Comparison of ENCODE assay signal across 22 cellular contexts in the genomic region with DNA sequence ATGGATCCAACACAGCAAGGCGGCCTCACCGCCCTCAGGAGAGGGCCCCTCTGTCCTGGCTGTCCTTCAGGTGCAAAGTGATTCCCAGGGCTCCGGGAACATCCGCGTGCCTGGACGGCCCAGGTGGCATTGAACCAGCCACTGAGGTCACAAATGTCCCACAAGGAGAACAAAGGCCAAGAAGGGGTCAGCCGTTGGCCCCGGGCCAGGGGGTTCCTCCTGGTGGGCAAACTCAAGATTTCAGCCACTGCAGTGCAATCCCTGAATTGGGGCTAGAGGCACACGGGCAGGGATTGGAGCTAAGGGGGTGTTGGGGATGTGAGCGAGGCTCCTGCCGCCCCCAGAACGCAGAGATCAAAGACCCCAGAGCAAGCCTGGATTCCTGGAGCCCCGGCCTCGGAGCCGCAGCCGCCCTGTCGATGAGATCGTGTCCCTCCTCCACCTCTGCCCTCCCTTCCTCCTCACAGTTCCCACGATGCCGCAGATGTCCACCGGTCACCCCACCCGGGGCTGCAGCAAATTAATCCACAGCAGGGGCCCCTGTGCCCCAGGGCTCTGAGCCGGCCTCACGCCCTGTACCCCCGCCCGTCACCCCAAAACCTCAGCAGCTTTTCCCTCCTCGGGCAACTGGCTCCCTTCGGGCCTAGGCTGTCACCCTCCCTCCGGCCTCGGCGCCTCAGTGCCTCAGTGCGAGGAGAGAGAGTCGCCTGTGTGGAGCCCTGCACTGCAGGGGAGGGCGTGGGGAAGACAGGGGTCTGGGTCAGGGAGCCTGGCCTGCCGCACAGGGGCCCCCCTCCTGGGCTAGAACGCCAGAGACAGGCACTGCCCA. TPM values are rescaled to one million over a fixed set of nuclear protein-coding genes. Genes with fewer than 3 reads are reported as not detected.
DNase-seq lines count a peak whose midpoint lies in the region; ATAC-seq, FAIRE-seq and TF ChIP-seq lines count a peak whose summit lies in the region.
"Had no signal": no experiment of that assay in that cellular context is flagged by ENCODE, and none has a peak within 500 bp of the region (broad histone marks: within the 10 kb centered on the region; RNA-seq: fewer than 3 reads in every experiment).

No MANE protein-coding gene starts in this region.

- CTCF ChIA-PET in K562 (lab: Yijun Ruan, JAX; ENCODE audit: low intra/inter-chr PET ratio), result no interaction called here
- CTCF ChIA-PET in HepG2 (lab: Yijun Ruan, JAX; ENCODE audit: low intra/inter-chr PET ratio, low total read pairs), result no interaction called here
- CTCF ChIA-PET in PC-3 (lab: Charles Lee), result no interaction called here

- DNase-seq in GM23338 (ENCODE audit: low spot score) (no peak), K562 (ENCODE audit: extremely low read depth in 1 of 4, low spot score in 3 of 4) (no peak), HepG2 (ENCODE audit: low spot score) (no peak), head of caudate nucleus (no peak), PC-3 (no peak), foreskin keratinocyte (no peak)
- DNase-seq: CD8-positive, alpha-beta memory T cell; DMS79; NCI-H1417 treated with DMSO at 0.1 percent for 48 hours; NCI-H187 treated with DMSO at 0.1 percent for 48 hours; NCI-H2171; NCI-H446; NCI-H526 treated with DMSO at 0.1 percent for 48 hours; SHP77 had no signal

- H3K9ac ChIP-seq in K562 (ENCODE audit: insufficient read depth in 1 of 2, low read depth in 2 of 2, low read length in 2 of 2) (no peak overlapping the region), HepG2 (ENCODE audit: insufficient read depth, low read depth, low read length) (no peak overlapping the region), PC-3 (ENCODE audit: low read length) (no peak overlapping the region)
- H3K9ac ChIP-seq: BLaER1 treated with 17β-estradiol and CSF1 and Interleukin-3, amounts not matched to agents 10 nM and 100 nM had no signal

- TF ChIP-seq EP300 in K562 (IDR thresholded peaks at IDR 0.05; ENCODE audit: low read length) (no peak), HepG2 (IDR thresholded peaks at IDR 0.05; ENCODE audit: low read depth in 2 of 2, low read length in 2 of 2) (no peak), HepG2 (CRISPR knock-in tag; IDR thresholded peaks at IDR 0.05; ENCODE audit: borderline replicate concordance) (no peak)

- in situ Hi-C loops in K562 (cut with MboI), result no loop called here
- in situ Hi-C loops in HepG2 (cut with HindIII; ENCODE audit: extremely low pct_ligation_motif_present, low pct_unique_long_range_greater_than_20kb), result no loop called here

- H3K27ac ChIP-seq in GM23338 (ENCODE audit: low read depth), result no peak overlapping the region
- no peak overlapping the region for H3K27ac ChIP-seq in K562 (ENCODE audit: extremely low read depth, low read depth, low read length)
- no peak overlapping the region for H3K27ac ChIP-seq in HepG2 (ENCODE audit: extremely low read length, insufficient read depth, low read length)
- H3K27ac ChIP-seq in PC-3 (ENCODE audit: low read length), result no peak overlapping the region
- no peak overlapping the region for H3K27ac ChIP-seq in foreskin keratinocyte
- H3K27ac ChIP-seq: BLaER1 treated with 17β-estradiol and CSF1 and Interleukin-3, amounts not matched to agents 10 nM and 100 nM; Peyer's patch had no signal

- H3K9me1 ChIP-seq in K562 (ENCODE audit: control insufficient read depth, insufficient read depth, low read length), result peaks cover 3% of the 10 kb centered on the region

- H3K36me3 ChIP-seq in GM23338 (ENCODE audit: insufficient read depth) (no peaks in the 10 kb centered on the region), K562 (ENCODE audit: control insufficient read depth, insufficient read depth, low read length) (no peaks in the 10 kb centered on the region), HepG2 (replicated peaks in 1 of 2; ENCODE audit: control insufficient read depth in 1 of 2, insufficient read depth in 2 of 2, low read length in 2 of 2) (no peaks in the 10 kb centered on the region), PC-3 (ENCODE audit: low read depth, low read length) (no peaks in the 10 kb centered on the region)
- H3K36me3 ChIP-seq: BLaER1 treated with 17β-estradiol and CSF1 and Interleukin-3, amounts not matched to agents 10 nM and 100 nM; HAP-1; Peyer's patch had no signal

- no TSS peak for BruUV-seq in K562 (replicated peaks; lab: Mats Ljungman, UMichigan)
- BruUV-seq in HepG2 (replicated peaks; lab: Mats Ljungman, UMichigan), result no TSS peak
- BruUV-seq in PC-3 (replicated peaks; lab: Mats Ljungman, UMichigan), result no TSS peak

- H3K27me3 ChIP-seq in GM23338 (ENCODE audit: insufficient read depth), result peaks cover 43% of the 10 kb centered on the region
- H3K27me3 ChIP-seq in K562 (ENCODE audit: control insufficient read depth in 2 of 2, insufficient read depth in 2 of 2, low read length in 2 of 2), result peaks cover 28 to 75% of the 10 kb centered on the region in 2 experiments
- peaks cover 15 to 67% of the 10 kb centered on the region in 2 experiments for H3K27me3 ChIP-seq in HepG2 (ENCODE audit: control insufficient read depth in 1 of 2, insufficient read depth in 2 of 2, low read length in 2 of 2)
- H3K27me3 ChIP-seq in PC-3 (ENCODE audit: low read length), result peaks cover 78% of the 10 kb centered on the region
- H3K27me3 ChIP-seq in foreskin keratinocyte, result peaks cover 28% of the 10 kb centered on the region

- H3K27me3 Mint-ChIP-seq in GM23338 (ENCODE audit: insufficient read depth, low read depth, poor library complexity), result peaks cover 12% of the 10 kb centered on the region
- H3K27me3 Mint-ChIP-seq in stimulated activated memory B cell treated with anti-CD40 and anti-IgM and Interleukin-4, amounts not matched to agents 10 μg/mL and 1 μg/mL and 100 μg/mL, for 72 hours, result peaks cover 48% of the 10 kb centered on the region

- H3K4me1 Mint-ChIP-seq in GM23338, result peaks cover 31% of the 10 kb centered on the region
- H3K4me1 Mint-ChIP-seq in stimulated activated memory B cell treated with anti-CD40 and anti-IgM and Interleukin-4, amounts not matched to agents 10 μg/mL and 1 μg/mL and 100 μg/mL, for 72 hours, result no peaks in the 10 kb centered on the region
- H3K4me1 Mint-ChIP-seq: CD8-positive, alpha-beta memory T cell had no signal

- TF ChIP-seq CTCF in GM23338 (conservative IDR thresholded peaks at IDR 0.05; ENCODE audit: low read depth in 2 of 2), result no peak
- no peak for TF ChIP-seq CTCF in K562 (IDR thresholded peaks at IDR 0.05 in 2 of 3, conservative IDR thresholded peaks at IDR 0.05 in 1 of 3; ENCODE audit: insufficient read depth in 2 of 3, low read depth in 1 of 3, low read length in 3 of 3)
- no peak for TF ChIP-seq CTCF in HepG2 (CRISPR knock-in tag; IDR thresholded peaks at IDR 0.05)
- no peak for TF ChIP-seq CTCF in PC-3 (conservative IDR thresholded peaks at IDR 0.05; ENCODE audit: low read depth, low read length)
- no peak for TF ChIP-seq CTCF in foreskin keratinocyte (conservative IDR thresholded peaks at IDR 0.05)

- no peak overlapping the region for H3K4me3 ChIP-seq in GM23338
- H3K4me3 ChIP-seq in K562, result no peak overlapping the region
- H3K4me3 ChIP-seq in HepG2 (replicated peaks in 1 of 3; ENCODE audit: insufficient read depth in 1 of 3, low read depth in 2 of 3, low read length in 3 of 3), result no peak overlapping the region
- H3K4me3 ChIP-seq in PC-3 (ENCODE audit: low read length), result no peak overlapping the region
- H3K4me3 ChIP-seq: BLaER1 treated with 17β-estradiol and CSF1 and Interleukin-3, amounts not matched to agents 10 nM and 100 nM; HAP-1; Peyer's patch had no signal

- H3K9me2 ChIP-seq in GM23338 (ENCODE audit: insufficient read depth), result no peaks in the 10 kb centered on the region
- H3K9me2 ChIP-seq in PC-3 (replicated peaks; ENCODE audit: low read length), result no peaks in the 10 kb centered on the region

- no peaks in the 10 kb centered on the region; the same call in 2 of the 3 replicates for H3K9me3 Mint-ChIP-seq in GM23338
- H3K9me3 Mint-ChIP-seq in stimulated activated memory B cell treated with anti-CD40 and anti-IgM and Interleukin-4, amounts not matched to agents 10 μg/mL and 1 μg/mL and 100 μg/mL, for 72 hours, result no peaks in the 10 kb centered on the region
- H3K9me3 Mint-ChIP-seq: CD8-positive, alpha-beta memory T cell had no signal

- intact Hi-C loops in K562 (cut with micrococcal nuclease), result no loop called here
- intact Hi-C loops in HepG2 (cut with micrococcal nuclease; ENCODE audit: unreplicated experiment), result no loop called here
- intact Hi-C loops in head of caudate nucleus (cut with DNase I), result no loop called here
- intact Hi-C loops in PC-3 (cut with micrococcal nuclease), result no loop called here

- no peaks in the 10 kb centered on the region; the same call in 2 of the 3 replicates for H3K36me3 Mint-ChIP-seq in GM23338 (ENCODE audit: low read depth)
- H3K36me3 Mint-ChIP-seq in stimulated activated memory B cell treated with anti-CD40 and anti-IgM and Interleukin-4, amounts not matched to agents 10 μg/mL and 1 μg/mL and 100 μg/mL, for 72 hours, result no peaks in the 10 kb centered on the region
- H3K36me3 Mint-ChIP-seq: CD8-positive, alpha-beta memory T cell had no signal

- H3K27ac Mint-ChIP-seq in GM23338, result no peak overlapping the region
- H3K27ac Mint-ChIP-seq in stimulated activated memory B cell treated with anti-CD40 and anti-IgM and Interleukin-4, amounts not matched to agents 10 μg/mL and 1 μg/mL and 100 μg/mL, for 72 hours, result no peak overlapping the region
- H3K27ac Mint-ChIP-seq: CD8-positive, alpha-beta memory T cell had no signal

- no peak overlapping the region for H2AFZ ChIP-seq in GM23338
- H2AFZ ChIP-seq in K562 (ENCODE audit: low read depth, low read length), result no peak overlapping the region
- H2AFZ ChIP-seq in HepG2 (ENCODE audit: low read length), result no peak overlapping the region
- H2AFZ ChIP-seq in PC-3 (ENCODE audit: low read length), result no peak overlapping the region

- WGBS in K562 (ENCODE audit: insufficient coverage, low coverage, missing lambda C conversion rate), result 4% methylated on average over 35 of the region's 36 CpGs
- 20% methylated on average over 18 of the region's 36 CpGs for WGBS in HepG2 (ENCODE audit: low lambda C conversion rate)

- TF ChIP-seq RAD21 in K562 (CRISPR knock-in tag; conservative IDR thresholded peaks at IDR 0.05 in 1 of 2, IDR thresholded peaks at IDR 0.05 in 1 of 2), result no peak
- TF ChIP-seq RAD21 in HepG2 (CRISPR knock-in tag; IDR thresholded peaks at IDR 0.05), result no peak

- no peaks in the 10 kb centered on the region; the same call in 1 of the 2 replicates for H3K9me3 ChIP-seq in K562 (replicated peaks; ENCODE audit: control insufficient read depth, insufficient read depth, low read depth, low read length)
- no peaks in the 10 kb centered on the region for H3K9me3 ChIP-seq in HepG2 (ENCODE audit: low read length)
- H3K9me3 ChIP-seq in PC-3 (ENCODE audit: low read length), result no peaks in the 10 kb centered on the region
- H3K9me3 ChIP-seq: BLaER1 treated with 17β-estradiol and CSF1 and Interleukin-3, amounts not matched to agents 10 nM and 100 nM; HAP-1; Peyer's patch had no signal

- H4K20me1 ChIP-seq in GM23338 (replicated peaks; ENCODE audit: insufficient read depth) (no peaks in the 10 kb centered on the region), K562 (replicated peaks; ENCODE audit: control insufficient read depth, insufficient read depth, low read length) (peaks cover 12% of the 10 kb centered on the region), HepG2 (ENCODE audit: insufficient read depth, low read length) (peaks cover 5% of the 10 kb centered on the region; the same call in 1 of the 2 replicates), PC-3 (ENCODE audit: low read length) (no peaks in the 10 kb centered on the region)

- TF ChIP-seq POLR2A in K562 (conservative IDR thresholded peaks at IDR 0.05), result no peak
- no peak for TF ChIP-seq POLR2A in HepG2 (IDR thresholded peaks at IDR 0.05; ENCODE audit: insufficient read depth in 1 of 2, low read depth in 2 of 2, low read length in 2 of 2)

- H3K4me3 Mint-ChIP-seq in GM23338, result no peak overlapping the region
- no peak overlapping the region for H3K4me3 Mint-ChIP-seq in stimulated activated memory B cell treated with anti-CD40 and anti-IgM and Interleukin-4, amounts not matched to agents 10 μg/mL and 1 μg/mL and 100 μg/mL, for 72 hours
- H3K4me3 Mint-ChIP-seq: CD8-positive, alpha-beta memory T cell had no signal

- ATAC-seq in GM23338, result peak; percentile 36
- no peak for ATAC-seq in K562
- ATAC-seq in HepG2, result no peak
- ATAC-seq in stimulated activated memory B cell treated with anti-CD40 and anti-IgM and Interleukin-4, amounts not matched to agents 10 μg/mL and 1 μg/mL and 100 μg/mL, for 72 hours, result peak; percentile 39
- ATAC-seq in PC-3, result no peak
- ATAC-seq in foreskin keratinocyte, result no peak
- ATAC-seq: SK-N-SH treated with all-trans-retinoic acid at 6 μM for 48 hours had no signal

- H3K4me1 ChIP-seq in GM23338 (ENCODE audit: insufficient read depth) (peaks cover 4% of the 10 kb centered on the region; the same call in 1 of the 2 replicates), K562 (replicated peaks in 1 of 2; ENCODE audit: control insufficient read depth in 2 of 2, insufficient read depth in 2 of 2, low read length in 2 of 2) (peaks cover 0 to 13% of the 10 kb centered on the region in 2 experiments; a peak in 2 of 5 replicates), HepG2 (ENCODE audit: insufficient read depth, low read length) (no peaks in the 10 kb centered on the region), PC-3 (ENCODE audit: insufficient read depth, low read length) (no peaks in the 10 kb centered on the region), foreskin keratinocyte (no peaks in the 10 kb centered on the region)
- H3K4me1 ChIP-seq: HAP-1, Peyer's patch had no signal

- H3F3A ChIP-seq in GM23338 (replicated peaks; ENCODE audit: low read depth) (no peaks in the 10 kb centered on the region), PC-3 (ENCODE audit: low read length, unreplicated experiment) (no peaks in the 10 kb centered on the region)

- no peaks in the 10 kb centered on the region for H3K79me2 ChIP-seq in GM23338 (replicated peaks; ENCODE audit: insufficient read depth)
- H3K79me2 ChIP-seq in K562 (ENCODE audit: control insufficient read depth, insufficient read depth, low read length), result no peaks in the 10 kb centered on the region
- H3K79me2 ChIP-seq in HepG2 (ENCODE audit: insufficient read depth, low read length), result no peaks in the 10 kb centered on the region
- no peaks in the 10 kb centered on the region for H3K79me2 ChIP-seq in PC-3 (ENCODE audit: low read length)

- POLR2A ChIA-PET in K562 (lab: Yijun Ruan, JAX), result interaction anchor here (1.2 kb wide), 1 partner anchor 10 kb away, joined by 3 read pairs; no protein-coding TSS in a partner anchor
- POLR2A ChIA-PET in HepG2 (lab: Yijun Ruan, JAX), result no interaction called here
- POLR2A ChIA-PET in PC-3 (lab: Charles Lee; ENCODE audit: unreplicated experiment), result no interaction called here

- H3K4me2 ChIP-seq in GM23338 (no peak overlapping the region), K562 (ENCODE audit: insufficient read depth, low read length) (no peak overlapping the region), HepG2 (ENCODE audit: low read depth, low read length) (no peak overlapping the region), PC-3 (ENCODE audit: low read length) (no peak overlapping the region)

- FAIRE-seq in K562 (lab: Jason Lieb, UNC), result no peak
- no peak for FAIRE-seq in HepG2 (lab: Jason Lieb, UNC)
- FAIRE-seq: GM12892 had no signal

RNA-seq across cellular contexts. Expression of a gene that starts 56.7 kb away (rescaled TPM):
- 2.5 TPM in 2 replicates for total RNA-seq in GM23338 (2014; rRNA removed; shearing (Covaris generic))
- 0.81 and 0.90 TPM in 2 replicates for polyA plus RNA-seq in GM23338 (2016; fragmentation: Nextera tagmentation; extraction: Ambion mirVana)
- not detected in 2 replicates for total RNA-seq in K562 (2011; cell fraction: chromatin; rRNA removed; ENCODE audit: low replicate concordance)
- not detected in 2 replicates for total RNA-seq in K562 (2011; cell fraction: nucleolus; rRNA removed)
- total RNA-seq in K562 (2011; cell fraction: nucleoplasm; rRNA removed), result not detected in 2 replicates
- not detected in 2 replicates for total RNA-seq in K562 (2014; rRNA removed)
- total RNA-seq in K562 (2014; rRNA removed; fragmentation: Illumina TruSeq; extraction: Trizol), result not detected in 2 replicates
- not detected in 2 replicates for total RNA-seq in K562 (2015; rRNA removed; fragmentation: Illumina TruSeq; extraction: Trizol)
- not detected in 2 replicates for total RNA-seq in K562 (2021)
- not detected in 2 replicates for polyA plus RNA-seq in K562 (2011; rRNA removed)
- not detected in 2 replicates for polyA plus RNA-seq in K562 (2011; cell fraction: cytosol; rRNA removed)
- not detected in 2 replicates for polyA plus RNA-seq in K562 (2011; cell fraction: nucleus; rRNA removed)
- 0.21 TPM in 1 of 2 replicates, not detected in the other for polyA plus RNA-seq in K562 (2012)
- not detected in 2 replicates for polyA plus RNA-seq in K562 (2014; fragmentation: Illumina TruSeq; extraction: Trizol)
- not detected for polyA plus RNA-seq in K562 (2014; fragmentation: Nextera tagmentation; extraction: Ambion mirVana)
- not detected in 2 replicates for polyA plus RNA-seq in K562 (2014; rRNA removed)
- polyA minus RNA-seq in K562 (2011; rRNA and poly(A)+ RNA removed), result not detected in 2 replicates
- not detected in 2 replicates for polyA minus RNA-seq in K562 (2011; cell fraction: cytosol; rRNA and poly(A)+ RNA removed)
- not detected in 2 replicates for polyA minus RNA-seq in K562 (2011; cell fraction: nucleus; rRNA and poly(A)+ RNA removed)
- total RNA-seq in HepG2 (2016; rRNA removed; fragmentation: Illumina TruSeq; extraction: Trizol), result 0.04 TPM in 1 of 2 replicates, not detected in the other
- total RNA-seq in HepG2 (2016; cell fraction: cytosol; rRNA removed; fragmentation: Illumina TruSeq; extraction: Trizol; ENCODE audit: low read depth), result not detected in 2 replicates
- not detected in 2 replicates for total RNA-seq in HepG2 (2016; cell fraction: insoluble cytoplasmic fraction; rRNA removed; fragmentation: Illumina TruSeq; extraction: Trizol)
- 0.09 TPM in 1 of 2 replicates, not detected in the other for total RNA-seq in HepG2 (2016; cell fraction: membrane; rRNA removed; fragmentation: Illumina TruSeq; extraction: Trizol)
- total RNA-seq in HepG2 (2016; cell fraction: nucleus; rRNA removed; fragmentation: Illumina TruSeq; extraction: Trizol), result not detected in 2 replicates
- not detected in 2 replicates for polyA plus RNA-seq in HepG2 (2011; rRNA removed)
- not detected in 2 replicates for polyA plus RNA-seq in HepG2 (2011; cell fraction: cytosol; rRNA removed)
- polyA plus RNA-seq in HepG2 (2011; cell fraction: nucleus; rRNA removed), result not detected in 2 replicates
- not detected in 2 replicates for polyA plus RNA-seq in HepG2 (2012)
- not detected in 2 replicates for polyA plus RNA-seq in HepG2 (2016; cell fraction: cytosol; fragmentation: Illumina TruSeq; extraction: Trizol; ENCODE audit: low read depth)
- polyA plus RNA-seq in HepG2 (2016; cell fraction: insoluble cytoplasmic fraction; fragmentation: Illumina TruSeq; extraction: Trizol; ENCODE audit: low read depth), result not detected in 2 replicates
- polyA plus RNA-seq in HepG2 (2016; cell fraction: membrane; fragmentation: Illumina TruSeq; extraction: Trizol; ENCODE audit: low read depth), result not detected in 2 replicates
- polyA plus RNA-seq in HepG2 (2016; cell fraction: nucleus; fragmentation: Illumina TruSeq; extraction: Trizol; ENCODE audit: insufficient read depth, low read depth), result not detected in 2 replicates
- polyA minus RNA-seq in HepG2 (2011; rRNA and poly(A)+ RNA removed; ENCODE audit: low replicate concordance), result 10.1 TPM in 1 of 2 replicates, not detected in the other
- polyA minus RNA-seq in HepG2 (2011; cell fraction: cytosol; rRNA and poly(A)+ RNA removed), result not detected in 2 replicates
- not detected in 2 replicates for polyA minus RNA-seq in HepG2 (2011; cell fraction: nucleus; rRNA and poly(A)+ RNA removed)
- total RNA-seq in PC-3 (2014; rRNA removed), result 0.44 TPM in 1 of 2 replicates, not detected in the other
- not detected in 2 replicates for total RNA-seq in foreskin keratinocyte
- not detected in 2 replicates for polyA plus RNA-seq in foreskin keratinocyte
- total RNA-seq: HT-29, M059J, Peyer's patch had no signal
- polyA plus RNA-seq: CD8-positive, alpha-beta memory T cell had no signal

Comparison
In these comparisons a context has a peak if more than half of its experiments do, and no peak if none do; other contexts are left out.
1. ATAC-seq: peak in GM23338 (single experiment) and stimulated activated memory B cell treated with anti-CD40 and anti-IgM and Interleukin-4, amounts not matched to agents 10 μg/mL and 1 μg/mL and 100 μg/mL, for 72 hours (single experiment); none in K562 (single experiment), HepG2 (single experiment), PC-3 (single experiment) and foreskin keratinocyte (single experiment).